Comparison of ENCODE assay signal across 8 cellular contexts in genomic region chr10:80077869-80078447, GRCh38. TPM values are rescaled to one million over a fixed set of nuclear protein-coding genes. Genes with fewer than 3 reads are reported as not detected.
DNase-seq lines count a peak whose midpoint lies in the region; TF ChIP-seq lines count a peak whose summit lies in the region.

No MANE protein-coding gene starts in this region.

- DNase-seq in CD8-positive, alpha-beta memory T cell, result no peak
- DNase-seq in amniotic stem cell (lab: John Stamatoyannopoulos, UW), result no peak
- DNase-seq in NCI-H446 treated with DMSO at 0.1 percent for 48 hours (lab: John Stamatoyannopoulos, UW), result no peak
- no peak for DNase-seq in SKM-1 (lab: John Stamatoyannopoulos, UW; ENCODE audit: unreplicated experiment)
- no peak for DNase-seq in SW480 (ENCODE audit: low spot score)

- CTCF ChIA-PET in CD8-positive, alpha-beta memory T cell (lab: Charles Lee), result interaction anchor here (1.1 kb wide), 3 partner anchors 13 to 114 kb away, joined by 3 read pairs; no protein-coding TSS in a partner anchor

- H3K79me2 ChIP-seq in Loucy (ENCODE audit: insufficient read depth, low read length), result no peaks in the 10 kb centered on the region

- peaks cover 5% of the 10 kb centered on the region for H3K4me1 ChIP-seq in CD8-positive, alpha-beta memory T cell (ENCODE audit: insufficient read depth, low read length)
- H3K4me1 ChIP-seq in Loucy (ENCODE audit: insufficient read depth, low read length, poor library complexity, severe bottlenecking) (peaks cover 6% of the 10 kb centered on the region), ectodermal cell (ENCODE audit: control insufficient read depth, insufficient read depth, low read length) (peaks cover 6% of the 10 kb centered on the region), neuron (ENCODE audit: insufficient read depth, low read length) (peaks cover 8% of the 10 kb centered on the region)

- H4K20me1 ChIP-seq in Loucy (ENCODE audit: insufficient read depth, low read length, poor library complexity, severe bottlenecking), result no peaks in the 10 kb centered on the region

- H2AFZ ChIP-seq in Loucy (ENCODE audit: low read length), result peak overlapping the region; percentile 99
- peak overlapping the region; percentile 100 for H2AFZ ChIP-seq in neuron (ENCODE audit: low read depth, low read length)

- H3K36me3 Mint-ChIP-seq in CD8-positive, alpha-beta memory T cell, result peaks cover 0 to 17% (median 5%) of the 10 kb centered on the region in 3 donors

- no peaks in the 10 kb centered on the region for H3K36me3 ChIP-seq in CD8-positive, alpha-beta memory T cell (ENCODE audit: insufficient read depth, low read length)
- H3K36me3 ChIP-seq in Loucy (ENCODE audit: insufficient read depth, low read length) (no peaks in the 10 kb centered on the region), ectodermal cell (ENCODE audit: control insufficient read depth, insufficient read depth, low read length) (no peaks in the 10 kb centered on the region), neuron (ENCODE audit: insufficient read depth, low read length) (peaks cover 4% of the 10 kb centered on the region)

- WGBS in ectodermal cell, 2 experiments, result 68 to 71% methylated on average over 14 of the region's 14 CpGs

- H3K27ac ChIP-seq in CD8-positive, alpha-beta memory T cell (ENCODE audit: low read depth, low read length), result peak overlapping the region; percentile 93
- H3K27ac ChIP-seq in ectodermal cell (ENCODE audit: insufficient read depth, low read depth, low read length, poor library complexity, severe bottlenecking), result peak overlapping the region; percentile 89

- no peaks in the 10 kb centered on the region for H3K27me3 ChIP-seq in CD8-positive, alpha-beta memory T cell (ENCODE audit: insufficient read depth, low read length, poor library complexity, severe bottlenecking)
- H3K27me3 ChIP-seq in Loucy (ENCODE audit: insufficient read depth, low read length, poor library complexity, severe bottlenecking) (no peaks in the 10 kb centered on the region), ectodermal cell (ENCODE audit: control insufficient read depth, insufficient read depth, low read length, poor library complexity, severe bottlenecking) (no peaks in the 10 kb centered on the region), neuron (ENCODE audit: insufficient read depth, low read length) (no peaks in the 10 kb centered on the region)

- no peaks in the 10 kb centered on the region for H3K9me3 Mint-ChIP-seq in CD8-positive, alpha-beta memory T cell

- H3K27me3 Mint-ChIP-seq in CD8-positive, alpha-beta memory T cell, result no peaks in the 10 kb centered on the region

- no peaks in the 10 kb centered on the region for H3K9me3 ChIP-seq in CD8-positive, alpha-beta memory T cell (ENCODE audit: low read length)
- H3K9me3 ChIP-seq in Loucy (ENCODE audit: insufficient read depth, low read depth, low read length), result no peaks in the 10 kb centered on the region
- H3K9me3 ChIP-seq in ectodermal cell (ENCODE audit: control insufficient read depth, low read length), result no peaks in the 10 kb centered on the region
- no peaks in the 10 kb centered on the region for H3K9me3 ChIP-seq in neuron (ENCODE audit: low read length)

- POLR2A ChIA-PET in CD8-positive, alpha-beta memory T cell (lab: Charles Lee), result interaction anchor here (0.6 kb wide), 1 partner anchor 23 kb away, joined by 4 read pairs; no protein-coding TSS in a partner anchor

- H3K9me2 ChIP-seq in Loucy (replicated peaks; ENCODE audit: low read depth, low read length), result no peaks in the 10 kb centered on the region

- peak overlapping the region; percentile 89 for H3K4me3 ChIP-seq in CD8-positive, alpha-beta memory T cell (ENCODE audit: low read length)
- H3K4me3 ChIP-seq in Loucy (ENCODE audit: low read length, poor library complexity, severe bottlenecking) (peak overlapping the region; percentile 93), ectodermal cell (ENCODE audit: insufficient read depth, low read depth, low read length) (peak overlapping the region; percentile 62), neuron (ENCODE audit: low read length) (peak overlapping the region; percentile 94)

- H3K4me1 Mint-ChIP-seq in CD8-positive, alpha-beta memory T cell, result peaks cover 18 to 24% (median 20%) of the 10 kb centered on the region in 3 donors

- H3K27ac Mint-ChIP-seq in CD8-positive, alpha-beta memory T cell, result peak overlapping the region; percentile 79 to 99 (median 97)

- TF ChIP-seq CTCF in Loucy (conservative IDR thresholded peaks at IDR 0.05; ENCODE audit: low read length), result no peak

- peak overlapping the region; percentile 89 to 98 (median 95) for H3K4me3 Mint-ChIP-seq in CD8-positive, alpha-beta memory T cell

- no peaks in the 10 kb centered on the region for H3F3A ChIP-seq in Loucy (ENCODE audit: low read depth)

- peak overlapping the region; percentile 100 for H3K4me2 ChIP-seq in Loucy (ENCODE audit: low read depth, low read length, poor library complexity, severe bottlenecking)

- H3K9ac ChIP-seq in Loucy (ENCODE audit: low read depth, low read length, poor library complexity, severe bottlenecking), result peak overlapping the region; percentile 92

RNA-seq across cellular contexts. Expression of gene TMEM254, which starts 0.5 kb away (rescaled TPM):
- 10 to 100 TPM; 10.1 to 11.8 TPM for total RNA-seq in CD8-positive, alpha-beta memory T cell
- polyA plus RNA-seq in CD8-positive, alpha-beta memory T cell, result 30.8 TPM
- 48.3 TPM for polyA plus RNA-seq in ectodermal cell (2013, experiment 1 of 4)
- 53.0 TPM for polyA plus RNA-seq in ectodermal cell (2013, experiment 2 of 4)
- polyA plus RNA-seq in ectodermal cell (2013, experiment 3 of 4), result 41.1 TPM
- polyA plus RNA-seq in ectodermal cell (2013, experiment 4 of 4), result 52.7 TPM

RNA-seq across cellular contexts. Expression of gene PLAC9, which starts 54.6 kb away (rescaled TPM):
- not detected for total RNA-seq in CD8-positive, alpha-beta memory T cell
- not detected for polyA plus RNA-seq in CD8-positive, alpha-beta memory T cell
- 1.9 TPM for polyA plus RNA-seq in ectodermal cell (2013, experiment 1 of 4)
- polyA plus RNA-seq in ectodermal cell (2013, experiment 2 of 4), result 2.9 TPM
- polyA plus RNA-seq in ectodermal cell (2013, experiment 3 of 4), result 1.9 TPM
- 2.2 TPM for polyA plus RNA-seq in ectodermal cell (2013, experiment 4 of 4)
